13 cellular contexts compared by ENCODE assay signal in genomic region chr15:63718590-63719035, GRCh38.
DNase-seq lines count a peak whose midpoint lies in the region; ATAC-seq, FAIRE-seq and TF ChIP-seq lines count a peak whose summit lies in the region.
"Had no signal": no experiment of that assay in that cellular context is flagged by ENCODE, and none has a peak within 500 bp of the region (broad histone marks: within the 10 kb centered on the region; RNA-seq: fewer than 3 reads in every experiment).

No MANE protein-coding gene starts in this region.

- dilution Hi-C loops in keratinocyte (cut with MboI; ENCODE audit: extremely low pct_ligation_motif_present, low sequenced_read_pairs): no loop called here

- no peak overlapping the region for H3K9ac ChIP-seq in keratinocyte (ENCODE audit: control insufficient read depth, extremely low read depth, insufficient read depth, low read length)

- peaks cover 19% of the 10 kb centered on the region for H3K36me3 Mint-ChIP-seq in activated naive CD4-positive, alpha-beta T cell treated with anti-CD3 and anti-CD28 coated beads, Interleukin-2, amount 50 U/mL, for 24 hours

- H3K4me1 Mint-ChIP-seq in activated naive CD4-positive, alpha-beta T cell treated with anti-CD3 and anti-CD28 coated beads, Interleukin-2, amount 50 U/mL, for 24 hours: peaks cover 20% of the 10 kb centered on the region
- H3K4me1 Mint-ChIP-seq: endodermal cell had no signal

- no peaks in the 10 kb centered on the region for H3K9me1 ChIP-seq in keratinocyte (ENCODE audit: control insufficient read depth, extremely low read depth, insufficient read depth, low read length)

- no peaks in the 10 kb centered on the region for H3K9me3 ChIP-seq in keratinocyte (ENCODE audit: control insufficient read depth, low read depth, low read length)
- H3K9me3 ChIP-seq in upper lobe of left lung: no peaks in the 10 kb centered on the region

- H3K27ac Mint-ChIP-seq in activated naive CD4-positive, alpha-beta T cell treated with anti-CD3 and anti-CD28 coated beads, Interleukin-2, amount 50 U/mL, for 24 hours: peak overlapping the region; percentile 52
- H3K27ac Mint-ChIP-seq: endodermal cell had no signal

- no peaks in the 10 kb centered on the region for H3K9me3 Mint-ChIP-seq in activated naive CD4-positive, alpha-beta T cell treated with anti-CD3 and anti-CD28 coated beads, Interleukin-2, amount 50 U/mL, for 24 hours
- H3K9me3 Mint-ChIP-seq: endodermal cell had no signal

- H3K4me1 ChIP-seq in keratinocyte (ENCODE audit: control insufficient read depth, extremely low read depth, insufficient read depth, low read length) (peaks cover 18% of the 10 kb centered on the region), upper lobe of left lung (peaks cover 6 to 14% (median 12%) of the 10 kb centered on the region in 4 donors)

- CTCF ChIA-PET in HEK293T (lab: Yijun Ruan, JAX): no interaction called here

- TF ChIP-seq EP300 in upper lobe of left lung (IDR thresholded peaks at IDR 0.05): peak in 1 of 4 donors; percentile 83

- no peaks in the 10 kb centered on the region for H3K27me3 Mint-ChIP-seq in activated naive CD4-positive, alpha-beta T cell treated with anti-CD3 and anti-CD28 coated beads, Interleukin-2, amount 50 U/mL, for 24 hours

- H3K27me3 ChIP-seq in keratinocyte (ENCODE audit: control insufficient read depth, extremely low read depth, insufficient read depth, low read length) (no peaks in the 10 kb centered on the region), upper lobe of left lung (no peaks in the 10 kb centered on the region)

- no peak for DNase-seq in activated naive CD4-positive, alpha-beta T cell (lab: John Stamatoyannopoulos, UW)
- DNase-seq in astrocyte of the cerebellum (ENCODE audit: low read depth) (peak; percentile 28), keratinocyte (ENCODE audit: low read depth, low spot score) (peak; percentile 13), upper lobe of left lung (no peak), SIG-M5 (lab: John Stamatoyannopoulos, UW) (no peak), SHP77 (lab: John Stamatoyannopoulos, UW) (no peak), HEK293T (ENCODE audit: extremely low spot score) (no peak)
- DNase-seq: activated gamma-delta T cell, endodermal cell, kidney, NCI-H2029 had no signal

- TF ChIP-seq CTCF in astrocyte of the cerebellum (IDR thresholded peaks at IDR 0.05; ENCODE audit: low read depth, low read length, missing control alignments) (no peak), keratinocyte (optimal IDR thresholded peaks at IDR 0.05 in 1 of 3, IDR thresholded peaks at IDR 0.05 in 1 of 3, conservative IDR thresholded peaks at IDR 0.05 in 1 of 3; ENCODE audit: extremely low read depth in 1 of 3, insufficient read depth in 2 of 3, low read length in 3 of 3) (no peak), upper lobe of left lung (IDR thresholded peaks at IDR 0.05) (no peak)

- no peak for TF ChIP-seq POLR2A in upper lobe of left lung (IDR thresholded peaks at IDR 0.05)

- no peaks in the 10 kb centered on the region for H3K79me2 ChIP-seq in keratinocyte (ENCODE audit: control insufficient read depth, insufficient read depth, low read length)

- H3K36me3 ChIP-seq in keratinocyte (ENCODE audit: control insufficient read depth in 2 of 2, extremely low read depth in 1 of 2, insufficient read depth in 2 of 2, low read length in 2 of 2): peaks cover 0 to 4% of the 10 kb centered on the region in 2 experiments
- peaks cover 0 to 56% (median 12%) of the 10 kb centered on the region in 4 donors for H3K36me3 ChIP-seq in upper lobe of left lung

- no peak overlapping the region for H3K4me3 Mint-ChIP-seq in activated naive CD4-positive, alpha-beta T cell treated with anti-CD3 and anti-CD28 coated beads, Interleukin-2, amount 50 U/mL, for 24 hours
- H3K4me3 Mint-ChIP-seq: endodermal cell had no signal

- WGBS in upper lobe of left lung, 2 donors: 55 to 64% methylated on average over 4 of the region's 4 CpGs

- H4K20me1 ChIP-seq in keratinocyte (ENCODE audit: control insufficient read depth, extremely low read depth, insufficient read depth, low read length): no peaks in the 10 kb centered on the region

- peak overlapping the region; percentile 49 for H3K4me2 ChIP-seq in keratinocyte (ENCODE audit: control insufficient read depth, extremely low read depth, insufficient read depth, low read depth, low read length)

- POLR2A ChIA-PET in HEK293T (lab: Yijun Ruan, JAX): no interaction called here

- H2AFZ ChIP-seq in keratinocyte (ENCODE audit: control insufficient read depth, low read length): no peak overlapping the region

- FAIRE-seq in keratinocyte (lab: Jason Lieb, UNC): peak; percentile 93
- FAIRE-seq: A204.1, kidney had no signal

- H3K27ac ChIP-seq in keratinocyte (ENCODE audit: control insufficient read depth, insufficient read depth, low read length): no peak overlapping the region
- peak overlapping the region in 2 of 4 donors; percentile 62 to 69 for H3K27ac ChIP-seq in upper lobe of left lung

- in situ Hi-C loops in astrocyte of the cerebellum (cut with HindIII; ENCODE audit: low sequenced_read_pairs): no loop called here

- H3K4me3 ChIP-seq in astrocyte of the cerebellum (ENCODE audit: low read depth, low read length) (no peak overlapping the region), keratinocyte (ENCODE audit: control insufficient read depth in 2 of 3, extremely low read depth in 1 of 3, insufficient read depth in 2 of 3, low read depth in 1 of 3, low read length in 3 of 3) (no peak overlapping the region), upper lobe of left lung (no peak overlapping the region)

- peak; percentile 78 to 92 for ATAC-seq in upper lobe of left lung (ENCODE audit: low FRiP score in 2 of 2)

TF ChIP-seq in HEK293T, 16 proteins besides CTCF, POLR2A, EP300 and RAD21:
- no peak for TF ChIP-seq BHLHE40 (IDR thresholded peaks at IDR 0.05; ENCODE audit: borderline replicate concordance)
TF ChIP-seq in HEK293T: peak in this region for 0.

Comparison
In these comparisons a context has a peak if more than half of its experiments do, and no peak if none do; other contexts are left out.
1. DNase-seq: peak in astrocyte of the cerebellum (single experiment) and keratinocyte (single experiment); none in activated naive CD4-positive, alpha-beta T cell (0 of 4), upper lobe of left lung (0 of 2), SIG-M5 (single experiment), SHP77 (0 of 2) and HEK293T (single experiment).